In the genomic region with DNA sequence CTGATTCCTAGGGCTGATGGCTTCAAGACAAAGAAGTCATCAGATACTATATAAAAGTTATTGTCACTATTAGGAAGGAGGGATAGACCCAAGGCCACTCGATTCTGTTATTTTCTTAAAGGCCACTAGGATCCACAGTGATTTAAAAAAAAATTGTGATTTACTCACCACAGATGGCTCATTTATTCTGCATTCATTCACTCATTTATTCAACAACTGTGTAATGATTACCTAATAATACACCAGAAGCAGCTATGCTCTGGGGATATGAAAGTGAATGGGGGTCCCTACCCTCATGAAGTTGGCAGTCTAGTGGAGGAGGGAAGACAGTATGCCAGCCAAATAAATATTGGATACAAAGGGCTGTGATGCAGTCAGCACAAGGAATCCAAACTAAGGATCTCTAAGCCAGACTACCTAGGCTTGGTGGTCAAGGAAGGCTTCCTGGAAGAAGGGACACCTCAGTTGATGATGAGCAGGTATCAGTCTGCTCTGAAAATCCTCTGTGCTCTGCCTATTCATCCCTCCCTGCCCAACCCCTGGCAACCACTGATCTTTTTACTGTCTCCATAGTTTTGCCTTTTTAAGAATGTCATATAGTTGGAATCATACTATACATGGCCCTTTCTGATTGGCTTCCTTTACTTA, we compare ENCODE assay signal across 25 cellular contexts.
"Had no signal": no experiment of that assay in that cellular context is flagged by ENCODE, and none has a peak within 500 bp of the region (broad histone marks: within the 10 kb centered on the region; RNA-seq: fewer than 3 reads in every experiment).

No MANE protein-coding gene starts in this region.

- H3K9me3 Mint-ChIP-seq: activated CD8-positive, alpha-beta T cell treated with anti-CD3 and anti-CD28 coated beads for 36 hours; activated naive CD4-positive, alpha-beta T cell treated with anti-CD3 and anti-CD28 coated beads, Interleukin-2, amount 10 ng/mL, durations not matched to agents 7 days and 5 days; activated naive CD8-positive, alpha-beta T cell treated with anti-CD3 and anti-CD28 coated beads for 36 hours; activated T-cell treated with anti-CD3 and anti-CD28 coated beads, Interleukin-2, amount 50 U/mL, for 72 hours; activated T-helper 2 cell treated with anti-CD3 and anti-CD28 coated beads, Interferon-gamma antibody, Interleukin-2, Interleukin-4, amounts not matched to agents 10 μg/mL and 5 μg/mL and 100 μg/mL, durations not matched to agents 14 hours and 24 hours and 36 hours; T-cell had no signal

- ATAC-seq: Right ventricle myocardium inferior had no signal

- H3K27ac ChIP-seq: brain microvascular endothelial cell, cardiac muscle cell, SK-N-MC, WERI-Rb-1 had no signal

- H3K27ac Mint-ChIP-seq: activated naive CD4-positive, alpha-beta T cell treated with anti-CD3 and anti-CD28 coated beads, Interleukin-2, amount 10 ng/mL, durations not matched to agents 7 days and 5 days; activated T-cell treated with anti-CD3 and anti-CD28 coated beads, Interleukin-2, amount 50 U/mL, for 72 hours; T-cell had no signal

- H3K36me3 Mint-ChIP-seq: activated naive CD4-positive, alpha-beta T cell treated with anti-CD3 and anti-CD28 coated beads, Interleukin-2, amount 10 ng/mL, durations not matched to agents 7 days and 5 days; activated naive CD8-positive, alpha-beta T cell treated with anti-CD3 and anti-CD28 coated beads for 36 hours; T-cell had no signal

- H3K36me3 ChIP-seq: brain microvascular endothelial cell, cardiac muscle cell, WERI-Rb-1 had no signal

- H3K4me3 ChIP-seq: cardiac muscle cell, SK-N-MC had no signal

- H3K27me3 ChIP-seq: brain microvascular endothelial cell, cardiac muscle cell had no signal

- H3K4me3 Mint-ChIP-seq: activated CD8-positive, alpha-beta T cell treated with anti-CD3 and anti-CD28 coated beads for 36 hours; activated naive CD4-positive, alpha-beta T cell treated with anti-CD3 and anti-CD28 coated beads, Interleukin-2, amount 10 ng/mL, durations not matched to agents 7 days and 5 days; activated naive CD8-positive, alpha-beta T cell treated with anti-CD3 and anti-CD28 coated beads for 36 hours; T-cell had no signal

- FAIRE-seq: TTC549 had no signal

- DNase-seq: activated CD4-positive, alpha-beta T cell treated with anti-CD3 and anti-CD28 coated beads for 4 hours; activated CD8-positive, alpha-beta memory T cell treated with anti-CD3 and anti-CD28 coated beads, Interleukin-2, amount 50 U/mL, for 4 hours; activated CD8-positive, alpha-beta T cell treated with anti-CD3 and anti-CD28 coated beads for 36 hours; activated gamma-delta T cell treated with Interleukin-2 at 50 U/mL for 16 hours; activated naive CD4-positive, alpha-beta T cell treated with anti-CD3 and anti-CD28 coated beads, Interleukin-2, amount 10 ng/mL, durations not matched to agents 7 days and 5 days; activated naive CD8-positive, alpha-beta T cell treated with anti-CD3 and anti-CD28 coated beads for 36 hours; activated T-cell treated with anti-CD3 and anti-CD28 coated beads, Interleukin-2, amount 50 U/mL, for 72 hours; brain microvascular endothelial cell; Kasumi-1; KBM-7; NCI-H1092; NCI-H1930; NCI-H2171 treated with DMSO at 0.1 percent for 48 hours; NCI-H226; NCI-H510A treated with DMSO at 0.1 percent for 48 hours; NCI-H69; NK-92 treated with Interleukin-12 subunit alpha and Interleukin-12 subunit beta, amount 100 ng/mL, for 24 hours; T-cell; T-helper 2 cell; WERI-Rb-1 had no signal

- H3K4me1 Mint-ChIP-seq: activated naive CD4-positive, alpha-beta T cell treated with anti-CD3 and anti-CD28 coated beads, Interleukin-2, amount 10 ng/mL, durations not matched to agents 7 days and 5 days had no signal
